Comparison of ENCODE assay signal across 1 cellular context in the genomic region with DNA sequence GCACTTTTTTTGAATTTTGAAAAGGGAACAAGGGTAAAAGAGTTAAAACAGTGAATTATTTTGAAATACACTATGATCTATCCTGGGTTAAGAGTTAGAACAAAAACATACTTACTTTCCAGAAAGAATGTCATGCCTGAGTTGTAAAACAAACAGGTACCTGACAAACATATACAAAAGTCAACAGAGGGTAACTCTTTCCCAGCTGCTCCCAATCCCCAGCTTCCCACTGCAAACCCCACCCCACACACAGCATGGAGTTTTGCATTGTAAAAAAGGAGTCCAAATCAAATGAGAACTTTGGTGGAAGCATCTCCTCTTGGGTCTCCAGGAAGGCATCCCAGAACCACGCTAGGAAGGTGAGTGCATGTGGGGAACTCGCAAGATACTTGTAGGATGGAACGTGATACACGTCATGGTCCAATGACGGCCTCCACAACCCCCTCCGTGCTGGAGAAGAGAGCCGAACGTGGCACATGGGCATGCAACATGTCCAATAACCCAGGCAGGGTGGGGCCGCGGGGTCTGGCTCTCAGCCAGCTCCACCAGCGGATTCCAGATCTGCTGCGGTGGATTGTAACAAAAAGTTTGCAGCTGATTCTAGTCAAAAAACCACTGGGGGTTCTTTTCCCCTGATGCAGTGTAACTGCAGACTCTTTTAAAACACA.
TF ChIP-seq lines count a peak whose summit lies in the region.

No MANE protein-coding gene starts in this region.

TF ChIP-seq in HepG2, 621 proteins besides CTCF, POLR2A, EP300 and RAD21 (continued from another document):
- TF ChIP-seq, protein P1, sequence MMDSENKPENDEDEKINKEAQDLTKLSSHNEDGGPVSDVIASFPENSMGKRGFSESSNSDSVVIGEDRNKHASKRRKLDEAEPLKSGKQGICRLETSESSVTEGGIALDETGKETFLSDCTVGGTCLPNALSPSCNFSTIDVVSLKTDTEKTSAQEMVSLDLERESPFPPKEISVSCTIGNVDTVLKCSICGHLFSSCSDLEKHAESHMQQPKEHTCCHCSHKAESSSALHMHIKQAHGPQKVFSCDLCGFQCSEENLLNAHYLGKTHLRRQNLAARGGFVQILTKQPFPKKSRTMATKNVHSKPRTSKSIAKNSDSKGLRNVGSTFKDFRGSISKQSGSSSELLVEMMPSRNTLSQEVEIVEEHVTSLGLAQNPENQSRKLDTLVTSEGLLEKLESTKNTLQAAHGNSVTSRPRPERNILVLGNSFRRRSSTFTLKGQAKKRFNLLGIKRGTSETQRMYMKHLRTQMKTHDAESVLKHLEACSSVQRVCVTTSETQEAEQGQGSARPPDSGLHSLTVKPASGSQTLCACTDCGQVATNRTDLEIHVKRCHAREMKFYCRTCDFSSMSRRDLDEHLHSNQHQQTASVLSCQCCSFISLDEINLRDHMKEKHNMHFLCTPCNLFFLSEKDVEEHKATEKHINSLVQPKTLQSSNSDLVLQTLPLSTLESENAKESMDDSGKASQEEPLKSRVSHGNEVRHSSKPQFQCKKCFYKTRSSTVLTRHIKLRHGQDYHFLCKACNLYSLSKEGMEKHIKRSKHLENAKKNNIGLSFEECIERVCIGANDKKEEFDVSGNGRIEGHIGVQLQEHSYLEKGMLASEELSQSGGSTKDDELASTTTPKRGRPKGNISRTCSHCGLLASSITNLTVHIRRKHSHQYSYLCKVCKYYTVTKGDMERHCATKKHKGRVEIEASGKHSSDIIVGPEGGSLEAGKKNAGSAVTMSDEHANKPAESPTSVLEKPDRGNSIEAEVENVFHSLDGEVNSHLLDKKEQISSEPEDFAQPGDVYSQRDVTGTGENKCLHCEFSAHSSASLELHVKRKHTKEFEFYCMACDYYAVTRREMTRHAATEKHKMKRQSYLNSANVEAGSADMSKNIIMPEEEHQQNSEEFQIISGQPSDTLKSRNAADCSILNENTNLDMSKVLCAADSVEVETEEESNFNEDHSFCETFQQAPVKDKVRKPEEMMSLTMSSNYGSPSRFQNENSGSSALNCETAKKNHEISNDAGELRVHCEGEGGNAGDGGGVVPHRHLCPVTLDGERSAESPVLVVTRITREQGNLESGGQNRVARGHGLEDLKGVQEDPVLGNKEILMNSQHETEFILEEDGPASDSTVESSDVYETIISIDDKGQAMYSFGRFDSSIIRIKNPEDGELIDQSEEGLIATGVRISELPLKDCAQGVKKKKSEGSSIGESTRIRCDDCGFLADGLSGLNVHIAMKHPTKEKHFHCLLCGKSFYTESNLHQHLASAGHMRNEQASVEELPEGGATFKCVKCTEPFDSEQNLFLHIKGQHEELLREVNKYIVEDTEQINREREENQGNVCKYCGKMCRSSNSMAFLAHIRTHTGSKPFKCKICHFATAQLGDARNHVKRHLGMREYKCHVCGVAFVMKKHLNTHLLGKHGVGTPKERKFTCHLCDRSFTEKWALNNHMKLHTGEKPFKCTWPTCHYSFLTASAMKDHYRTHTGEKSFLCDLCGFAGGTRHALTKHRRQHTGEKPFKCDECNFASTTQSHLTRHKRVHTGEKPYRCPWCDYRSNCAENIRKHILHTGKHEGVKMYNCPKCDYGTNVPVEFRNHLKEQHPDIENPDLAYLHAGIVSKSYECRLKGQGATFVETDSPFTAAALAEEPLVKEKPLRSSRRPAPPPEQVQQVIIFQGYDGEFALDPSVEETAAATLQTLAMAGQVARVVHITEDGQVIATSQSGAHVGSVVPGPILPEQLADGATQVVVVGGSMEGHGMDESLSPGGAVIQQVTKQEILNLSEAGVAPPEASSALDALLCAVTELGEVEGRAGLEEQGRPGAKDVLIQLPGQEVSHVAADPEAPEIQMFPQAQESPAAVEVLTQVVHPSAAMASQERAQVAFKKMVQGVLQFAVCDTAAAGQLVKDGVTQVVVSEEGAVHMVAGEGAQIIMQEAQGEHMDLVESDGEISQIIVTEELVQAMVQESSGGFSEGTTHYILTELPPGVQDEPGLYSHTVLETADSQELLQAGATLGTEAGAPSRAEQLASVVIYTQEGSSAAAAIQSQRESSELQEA (CRISPR knock-in tag; IDR thresholded peaks at IDR 0.05; ENCODE audit: not compliant biosample characterization), result no peak
- TF ChIP-seq NFATC3 (CRISPR knock-in tag; IDR thresholded peaks at IDR 0.05), result no peak
- TF ChIP-seq, protein P2, sequence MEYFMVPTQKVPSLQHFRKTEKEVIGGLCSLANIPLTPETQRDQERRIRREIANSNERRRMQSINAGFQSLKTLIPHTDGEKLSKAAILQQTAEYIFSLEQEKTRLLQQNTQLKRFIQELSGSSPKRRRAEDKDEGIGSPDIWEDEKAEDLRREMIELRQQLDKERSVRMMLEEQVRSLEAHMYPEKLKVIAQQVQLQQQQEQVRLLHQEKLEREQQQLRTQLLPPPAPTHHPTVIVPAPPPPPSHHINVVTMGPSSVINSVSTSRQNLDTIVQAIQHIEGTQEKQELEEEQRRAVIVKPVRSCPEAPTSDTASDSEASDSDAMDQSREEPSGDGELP (IDR thresholded peaks at IDR 0.05; ENCODE audit: borderline replicate concordance, low read depth), result peak; percentile 15; the same call in 1 of the 2 replicates
- TF ChIP-seq PHF5A (CRISPR knock-in tag; IDR thresholded peaks at IDR 0.05; ENCODE audit: low read depth, unreplicated experiment), result no peak
TF ChIP-seq in HepG2: peak in this region for 11.
